Comparison of ENCODE assay signal across 10 cellular contexts in the genomic region with DNA sequence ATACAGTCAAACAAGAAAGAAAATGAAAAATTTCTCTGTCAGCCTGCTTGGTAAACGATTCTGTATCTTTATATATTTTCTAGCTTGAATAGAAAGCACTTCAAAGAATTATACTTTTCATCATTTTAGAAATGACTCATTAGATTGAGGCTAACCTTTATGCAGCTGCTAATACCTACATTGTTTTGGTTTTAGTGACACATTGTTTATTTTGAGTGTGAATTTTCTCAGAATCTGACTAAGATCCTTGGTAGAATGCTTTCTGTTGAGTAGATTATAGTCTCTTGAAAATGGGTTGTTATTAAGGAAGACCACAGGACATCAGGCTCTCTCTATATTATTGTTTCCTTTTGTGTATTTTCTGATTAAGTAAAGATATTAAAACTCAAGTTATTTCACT. TPM values are rescaled to one million over a fixed set of nuclear protein-coding genes. Genes with fewer than 3 reads are reported as not detected.
DNase-seq lines count a peak whose midpoint lies in the region; ATAC-seq and TF ChIP-seq lines count a peak whose summit lies in the region.
"Had no signal": no experiment of that assay in that cellular context is flagged by ENCODE, and none has a peak within 500 bp of the region (broad histone marks: within the 10 kb centered on the region; RNA-seq: fewer than 3 reads in every experiment).

A gene with protein sequence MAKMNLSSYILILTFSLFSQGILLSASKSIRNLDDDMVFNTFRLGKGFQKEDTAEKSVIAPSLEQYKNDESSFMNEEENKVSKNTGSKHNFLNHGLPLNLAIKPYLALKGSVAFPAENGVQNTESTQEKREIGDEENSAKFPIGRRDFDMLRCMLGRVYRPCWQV (minus strand): TSS at position 45 of the 400 bp plus-strand sequence. CDS start 63 bp downstream, outside the sequence.

- H3K27ac ChIP-seq in mammary epithelial cell (ENCODE audit: insufficient read depth, low read depth, low read length) (no peak within 1 kb of the TSS), brain microvascular endothelial cell (no peak within 1 kb of the TSS)
- H3K27ac ChIP-seq: neutrophil had no signal

- no peak within 1 kb of the TSS for H3K4me2 ChIP-seq in mammary epithelial cell (ENCODE audit: insufficient read depth, low read depth, low read length)

- BruUV-seq in mammary epithelial cell (replicated peaks; lab: Mats Ljungman, UMichigan), result no TSS peak

- no peak within 1 kb of the TSS for H3K4me3 Mint-ChIP-seq in activated CD4-positive, alpha-beta memory T cell treated with anti-CD3 and anti-CD28 coated beads for 36 hours

- no peak within 1 kb of the TSS for H3K9ac ChIP-seq in mammary epithelial cell (ENCODE audit: insufficient read depth, low read length)

- H4K20me1 ChIP-seq in mammary epithelial cell (ENCODE audit: insufficient read depth, low read length), result no peaks in the 10 kb centered on the region

- H3K27me3 Mint-ChIP-seq in activated CD4-positive, alpha-beta memory T cell treated with anti-CD3 and anti-CD28 coated beads for 36 hours, result no peaks in the 10 kb centered on the region

- ATAC-seq in GM19463 (IDR thresholded peaks at IDR 0.05; ENCODE audit: unreplicated experiment), result peak; percentile 69
- peak; percentile 66 for ATAC-seq in HG03175 (IDR thresholded peaks at IDR 0.05; ENCODE audit: unreplicated experiment)
- no peak for ATAC-seq in HG02588 (IDR thresholded peaks at IDR 0.05; ENCODE audit: unreplicated experiment)

- H3K36me3 ChIP-seq in mammary epithelial cell (ENCODE audit: insufficient read depth, low read length) (no peaks in the 10 kb centered on the region), brain microvascular endothelial cell (replicated peaks) (no peaks in the 10 kb centered on the region)

- peaks cover 3% of the 10 kb centered on the region for H3K36me3 Mint-ChIP-seq in activated CD4-positive, alpha-beta memory T cell treated with anti-CD3 and anti-CD28 coated beads for 36 hours

- intact Hi-C loops in mammary epithelial cell (cut with micrococcal nuclease), result no loop called here
- intact Hi-C loops in activated CD4-positive, alpha-beta memory T cell treated with anti-CD3 and anti-CD28 coated beads for 36 hours (cut with micrococcal nuclease), result loop anchor here (1.0 to 10.0 kb wide), 3 partner anchors 29 to 263 kb away; partner anchors contain the start of gene WASHC3

- H3K4me3 ChIP-seq in mammary epithelial cell (replicated peaks in 1 of 3; ENCODE audit: insufficient read depth in 1 of 3, low read depth in 2 of 3, low read length in 3 of 3), result no peak within 1 kb of the TSS
- H3K4me3 ChIP-seq in brain microvascular endothelial cell (ENCODE audit: low read depth, low read length), result no peak within 1 kb of the TSS

- H3K27me3 ChIP-seq in mammary epithelial cell (ENCODE audit: insufficient read depth, low read length), result no peaks in the 10 kb centered on the region
- H3K27me3 ChIP-seq in brain microvascular endothelial cell (replicated peaks), result no peaks in the 10 kb centered on the region
- H3K27me3 ChIP-seq: neutrophil had no signal

- WGBS in mammary epithelial cell (ENCODE audit: low coverage, missing lambda C conversion rate), result 27% methylated on average over 1 of the region's 1 CpG

- dilution Hi-C loops in mammary epithelial cell (cut with HindIII; ENCODE audit: low sequenced_read_pairs), result no loop called here

- H2AFZ ChIP-seq in mammary epithelial cell (ENCODE audit: low read depth, low read length), result no peak within 1 kb of the TSS

- POLR2A ChIA-PET in activated CD4-positive, alpha-beta memory T cell treated with anti-CD3 and anti-CD28 coated beads for 36 hours (lab: Charles Lee), result no interaction called here

- H3K27ac Mint-ChIP-seq in activated CD4-positive, alpha-beta memory T cell treated with anti-CD3 and anti-CD28 coated beads for 36 hours, result no peak within 1 kb of the TSS

- no peaks in the 10 kb centered on the region for H3K9me3 Mint-ChIP-seq in activated CD4-positive, alpha-beta memory T cell treated with anti-CD3 and anti-CD28 coated beads for 36 hours

- TF ChIP-seq CTCF in mammary epithelial cell (conservative IDR thresholded peaks at IDR 0.05 in 1 of 2, IDR thresholded peaks at IDR 0.05 in 1 of 2; ENCODE audit: extremely low read depth in 1 of 2, insufficient read depth in 1 of 2, low read depth in 1 of 2, low read length in 2 of 2) (no peak), brain microvascular endothelial cell (IDR thresholded peaks at IDR 0.05; ENCODE audit: low read depth, low read length, missing control alignments) (no peak)

- no peaks in the 10 kb centered on the region for H3K79me2 ChIP-seq in mammary epithelial cell (ENCODE audit: insufficient read depth, low read length)

- no peaks in the 10 kb centered on the region for H3K9me3 ChIP-seq in mammary epithelial cell (replicated peaks; ENCODE audit: insufficient read depth, low read length)
- H3K9me3 ChIP-seq: Caco-2, neutrophil had no signal

- CTCF ChIA-PET in mammary epithelial cell (lab: Charles Lee; ENCODE audit: low non-redundant PET), result no interaction called here
- CTCF ChIA-PET in activated CD4-positive, alpha-beta memory T cell treated with anti-CD3 and anti-CD28 coated beads for 36 hours (lab: Charles Lee), result no interaction called here

- in situ Hi-C loops in mammary epithelial cell (cut with MboI; ENCODE audit: low sequenced_read_pairs in 2 of 2), result no loop called here
- in situ Hi-C loops in brain microvascular endothelial cell (cut with HindIII; ENCODE audit: low pct_ligation_motif_present, low sequenced_read_pairs), result no loop called here

- H3K4me1 ChIP-seq in mammary epithelial cell (ENCODE audit: insufficient read depth, low read length), result no peaks in the 10 kb centered on the region
- H3K4me1 ChIP-seq: Caco-2 had no signal

- peaks cover 8% of the 10 kb centered on the region for H3K4me1 Mint-ChIP-seq in activated CD4-positive, alpha-beta memory T cell treated with anti-CD3 and anti-CD28 coated beads for 36 hours (ENCODE audit: low read depth)

- DNase-seq in EL (peak; percentile 30), mammary epithelial cell (peak; percentile 66), brain microvascular endothelial cell (no peak), NCI-H446 treated with DMSO at 0.1 percent for 48 hours (lab: John Stamatoyannopoulos, UW) (no peak)
- DNase-seq in activated CD4-positive, alpha-beta memory T cell treated with anti-CD3 and anti-CD28 coated beads for 36 hours, result no peak
- DNase-seq: Caco-2 had no signal

RNA-seq across cellular contexts. Expression of the gene that starts here (rescaled TPM):
- not detected for total RNA-seq in mammary epithelial cell
- polyA plus RNA-seq in mammary epithelial cell, result not detected
- polyA minus RNA-seq in mammary epithelial cell, result not detected
- under 1 TPM in 1 of 2 experiments, not detected in 1; 0.59 TPM for total RNA-seq in activated CD4-positive, alpha-beta memory T cell treated with anti-CD3 and anti-CD28 coated beads for 36 hours
- total RNA-seq: Caco-2 had no signal

Comparison
In these comparisons a context has a peak if more than half of its experiments do, and no peak if none do; other contexts are left out.
1. Peak in DNase-seq in mammary epithelial cell; RNA of the gene not detected or under 1 TPM.